In genomic region chr6:137234505-137234863, GRCh38 we compare ENCODE assay signal across 8 cellular contexts. TPM values are rescaled to one million over a fixed set of nuclear protein-coding genes. Genes with fewer than 3 reads are reported as not detected.
DNase-seq lines count a peak whose midpoint lies in the region; ATAC-seq and TF ChIP-seq lines count a peak whose summit lies in the region.

No MANE protein-coding gene starts in this region.

- H3K4me3 ChIP-seq in GM12864 (ENCODE audit: low read depth, low read length), result no peak overlapping the region
- H3K4me3 ChIP-seq in ovary, result no peak overlapping the region

- TF ChIP-seq CTCF in GM12864 (IDR thresholded peaks at IDR 0.05; ENCODE audit: low read depth, low read length, missing control alignments) (no peak), ovary (IDR thresholded peaks at IDR 0.05) (no peak)

- H3K9me3 ChIP-seq in ovary, result no peaks in the 10 kb centered on the region

- H3K27me3 ChIP-seq in ovary, result no peaks in the 10 kb centered on the region

- H3K36me3 ChIP-seq in ovary, result no peaks in the 10 kb centered on the region

- ATAC-seq in HG02763 (IDR thresholded peaks at IDR 0.05; ENCODE audit: unreplicated experiment) (peak; percentile 53), left colon (peak; percentile 78)

- DNase-seq in GM12864 (ENCODE audit: low read depth), result peak; percentile 58
- DNase-seq in SIG-M5 treated with dmso at 0.1 percent for 504 hours (lab: John Stamatoyannopoulos, UW; ENCODE audit: unreplicated experiment), result peak; percentile 59
- peak in 1 of 2 donors; percentile 55 for DNase-seq in left colon
- no peak for DNase-seq in ovary
- no peak for DNase-seq in HK-2 (ENCODE audit: unreplicated experiment)
- DNase-seq in NCI-H226, result no peak
- no peak for DNase-seq in effector CD4-positive, alpha-beta T cell

- no peak for TF ChIP-seq POLR2A in ovary (IDR thresholded peaks at IDR 0.05)

- WGBS in ovary, 3 donors, result 79 to 83% (median 81%) methylated on average over 4 of the region's 4 CpGs

- TF ChIP-seq EP300 in ovary (IDR thresholded peaks at IDR 0.05), result no peak

- no peak overlapping the region for H3K27ac ChIP-seq in ovary

- intact Hi-C loops in left colon (cut with DNase I, micrococcal nuclease) (no loop called here), ovary (cut with DNase I) (no loop called here)

- H3K4me1 ChIP-seq in ovary (ENCODE audit: insufficient read depth), result no peaks in the 10 kb centered on the region

RNA-seq across cellular contexts. Expression of gene IFNGR1, which starts 15.3 kb away (rescaled TPM):
- total RNA-seq in left colon (100 to 1,000 TPM in 1 of 2 donors, 10 to 100 TPM in 1; 77.2 to 106 TPM), ovary (10 to 100 TPM; 37.1 to 95.2 (median 52.5) TPM)
- 10 to 100 TPM; 55.5 to 62.9 TPM for polyA plus RNA-seq in ovary

Comparison
In these comparisons a context has a peak if more than half of its experiments do, and no peak if none do; other contexts are left out.
1. DNase-seq: peak in GM12864 (single experiment) and SIG-M5 treated with dmso at 0.1 percent for 504 hours (single experiment); none in ovary (0 of 5), HK-2 (single experiment), NCI-H226 (single experiment) and effector CD4-positive, alpha-beta T cell (single experiment).